11 cellular contexts compared by ENCODE assay signal in the genomic region with DNA sequence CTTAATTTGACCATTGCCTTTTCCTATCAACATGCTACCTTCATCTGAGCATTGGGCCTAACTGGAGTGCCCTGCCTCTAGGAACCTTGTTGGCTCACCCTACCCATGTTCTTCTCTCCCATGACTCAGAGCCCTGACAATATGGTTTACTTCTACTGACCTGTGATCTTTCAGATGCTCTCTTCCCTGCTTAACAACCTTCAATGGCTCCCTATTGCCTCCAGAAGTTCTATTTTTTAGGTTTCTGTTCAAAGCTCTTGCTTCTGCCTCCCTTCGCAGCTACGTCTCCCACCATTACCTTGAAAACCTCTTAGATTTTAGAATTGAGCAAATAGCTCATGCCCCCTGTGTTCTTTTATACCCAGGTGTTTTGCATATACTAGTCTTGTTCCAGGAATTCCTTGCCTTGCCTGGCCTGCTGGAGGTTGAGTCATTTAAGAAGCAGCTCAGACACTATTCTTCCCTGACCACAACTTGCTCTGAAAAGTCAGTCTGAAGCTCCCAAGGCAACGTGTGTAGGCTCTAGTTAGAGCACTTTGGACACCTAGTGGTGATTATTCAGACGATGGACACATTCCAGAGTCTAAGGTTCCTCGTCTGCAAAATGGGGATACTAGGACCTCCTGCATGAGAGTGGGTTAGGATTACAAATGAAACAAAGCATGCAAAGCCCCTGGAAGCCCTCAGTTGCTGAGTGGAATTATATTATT.
DNase-seq lines count a peak whose midpoint lies in the region; ATAC-seq and TF ChIP-seq lines count a peak whose summit lies in the region.
"Had no signal": no experiment of that assay in that cellular context is flagged by ENCODE, and none has a peak within 500 bp of the region (broad histone marks: within the 10 kb centered on the region; RNA-seq: fewer than 3 reads in every experiment).

No MANE protein-coding gene starts in this region.

- DNase-seq in GM03348 (ENCODE audit: low spot score) (peak; percentile 87), NCI-H226 (peak; percentile 71), epithelial cell of prostate (ENCODE audit: low read depth, low spot score) (peak; percentile 90), retinal pigment epithelial cell (ENCODE audit: low read depth) (no peak), pons (ENCODE audit: low spot score) (no peak), cerebellar nuclear complex (lab: John Stamatoyannopoulos, UW) (no peak), NCI-H1092 treated with DMSO at 0.1 percent for 48 hours (lab: John Stamatoyannopoulos, UW) (no peak)
- DNase-seq: hippocampal formation; NCI-H526 treated with DMSO at 0.1 percent for 48 hours; stimulated activated CD4-positive, alpha-beta T cell treated with anti-CD3 and anti-CD28 coated beads, Interleukin-12 subunit alpha, Interleukin-12 subunit beta, amount 100 ng/mL, for 4 hours had no signal

- no peak overlapping the region for H3K4me3 ChIP-seq in retinal pigment epithelial cell (ENCODE audit: low read length)

- ATAC-seq in GM19395 (IDR thresholded peaks at IDR 0.05; ENCODE audit: unreplicated experiment) = no peak

- peak overlapping the region; percentile 25 for H3K27ac ChIP-seq in epithelial cell of prostate

- peak; percentile 21 for TF ChIP-seq CTCF in retinal pigment epithelial cell (conservative IDR thresholded peaks at IDR 0.05; ENCODE audit: low read depth, low read length)

Comparison
In these comparisons a context has a peak if more than half of its experiments do, and no peak if none do; other contexts are left out.
1. DNase-seq: peak in GM03348 (single experiment), NCI-H226 (single experiment) and epithelial cell of prostate (single experiment); none in retinal pigment epithelial cell (single experiment), pons (single experiment), cerebellar nuclear complex (0 of 2) and NCI-H1092 treated with DMSO at 0.1 percent for 48 hours (single experiment).